In genomic region chr9:136052991-136053756, GRCh38 we compare ENCODE assay signal across 1 cellular context.
TF ChIP-seq lines count a peak whose summit lies in the region.

No MANE protein-coding gene starts in this region.

TF ChIP-seq in GM23338, 12 proteins besides CTCF, POLR2A, EP300 and RAD21 (continued from another document):
- no peak for TF ChIP-seq ETS1 (IDR thresholded peaks at IDR 0.05)
- TF ChIP-seq STAT1 (IDR thresholded peaks at IDR 0.05; ENCODE audit: unreplicated experiment), result no peak
- TF ChIP-seq EZH2 (IDR thresholded peaks at IDR 0.05; ENCODE audit: low read depth, unreplicated experiment), result no peak
- TF ChIP-seq ZNF331 (CRISPR knock-in tag; IDR thresholded peaks at IDR 0.05; ENCODE audit: low read depth), result no peak
- no peak for TF ChIP-seq ZNF462 (CRISPR knock-in tag; IDR thresholded peaks at IDR 0.05)
- TF ChIP-seq CREB1 (CRISPR knock-in tag; IDR thresholded peaks at IDR 0.05; ENCODE audit: low read depth), result no peak
- no peak for TF ChIP-seq EZH2phosphoT487 (IDR thresholded peaks at IDR 0.05; ENCODE audit: unreplicated experiment)
TF ChIP-seq in GM23338: peak in this region for 0.
